Comparison of ENCODE assay signal across 8 cellular contexts in the genomic region with DNA sequence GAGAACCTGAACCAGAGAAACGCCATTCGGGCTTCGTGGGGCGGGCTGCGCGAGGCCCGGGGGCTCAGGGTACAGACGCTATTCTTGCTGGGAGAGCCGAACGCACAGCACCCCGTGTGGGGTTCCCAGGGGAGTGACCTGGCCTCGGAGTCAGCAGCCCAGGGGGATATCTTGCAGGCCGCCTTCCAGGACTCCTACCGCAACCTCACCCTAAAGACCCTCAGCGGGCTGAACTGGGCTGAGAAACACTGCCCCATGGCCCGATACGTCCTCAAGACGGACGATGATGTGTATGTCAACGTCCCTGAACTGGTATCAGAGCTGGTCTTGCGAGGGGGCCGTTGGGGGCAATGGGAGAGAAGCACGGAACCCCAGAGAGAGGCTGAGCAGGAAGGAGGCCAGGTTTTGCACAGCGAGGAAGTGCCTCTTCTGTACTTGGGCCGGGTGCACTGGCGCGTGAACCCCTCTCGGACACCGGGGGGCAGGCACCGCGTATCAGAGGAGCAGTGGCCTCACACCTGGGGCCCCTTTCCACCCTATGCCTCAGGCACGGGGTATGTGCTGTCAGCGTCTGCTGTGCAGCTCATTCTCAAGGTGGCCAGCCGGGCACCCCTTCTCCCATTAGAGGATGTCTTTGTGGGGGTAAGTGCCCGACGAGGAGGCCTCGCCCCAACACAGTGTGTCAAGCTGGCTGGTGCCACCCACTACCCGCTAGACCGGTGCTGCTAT. TPM values are rescaled to one million over a fixed set of nuclear protein-coding genes. Genes with fewer than 3 reads are reported as not detected.
DNase-seq lines count a peak whose midpoint lies in the region; ATAC-seq and TF ChIP-seq lines count a peak whose summit lies in the region.

No MANE protein-coding gene starts in this region.

- H3K36me3 ChIP-seq in Caco-2 (ENCODE audit: control insufficient read depth, insufficient read depth, low read length): peaks cover 7% of the 10 kb centered on the region
- peaks cover 37% of the 10 kb centered on the region for H3K36me3 ChIP-seq in fibroblast of lung (ENCODE audit: control insufficient read depth, insufficient read depth, low read length)
- H3K36me3 ChIP-seq in parathyroid adenoma (ENCODE audit: control insufficient read depth, insufficient read depth, low read length): no peaks in the 10 kb centered on the region

- H2AFZ ChIP-seq in fibroblast of lung (ENCODE audit: low read length): no peak overlapping the region
- H2AFZ ChIP-seq in parathyroid adenoma: peak overlapping the region; percentile 72

- BruUV-seq in Caco-2 (replicated peaks; lab: Mats Ljungman, UMichigan): no TSS peak

- peaks cover 78% of the 10 kb centered on the region for H3K36me3 Mint-ChIP-seq in Caco-2 (ENCODE audit: insufficient read depth, unreplicated experiment)
- peaks cover 42% of the 10 kb centered on the region for H3K36me3 Mint-ChIP-seq in activated CD8-positive, alpha-beta T cell treated with anti-CD3 and anti-CD28 coated beads for 36 hours (ENCODE audit: low read depth)

- no peaks in the 10 kb centered on the region for H3K27me3 ChIP-seq in Caco-2 (replicated peaks; ENCODE audit: control insufficient read depth, insufficient read depth, low read length)
- no peaks in the 10 kb centered on the region for H3K27me3 ChIP-seq in fibroblast of lung (ENCODE audit: control insufficient read depth, insufficient read depth, low read length)
- no peaks in the 10 kb centered on the region for H3K27me3 ChIP-seq in parathyroid adenoma (ENCODE audit: control insufficient read depth, insufficient read depth, low read length)

- H3K4me2 ChIP-seq in fibroblast of lung (ENCODE audit: extremely low read depth, insufficient read depth, low read length) (peak overlapping the region; percentile 59), parathyroid adenoma (ENCODE audit: low read length) (peak overlapping the region; percentile 78)

- peaks cover 18% of the 10 kb centered on the region for H3K4me1 ChIP-seq in Caco-2
- H3K4me1 ChIP-seq in fibroblast of lung (ENCODE audit: control insufficient read depth, extremely low read depth, insufficient read depth, low read length): peaks cover 19% of the 10 kb centered on the region
- H3K4me1 ChIP-seq in parathyroid adenoma: peaks cover 6% of the 10 kb centered on the region

- peaks cover 18% of the 10 kb centered on the region for H3K4me1 Mint-ChIP-seq in Caco-2 (ENCODE audit: low read depth, unreplicated experiment)
- H3K4me1 Mint-ChIP-seq in activated CD8-positive, alpha-beta T cell treated with anti-CD3 and anti-CD28 coated beads for 36 hours (ENCODE audit: low read depth): peaks cover 38% of the 10 kb centered on the region

- H3K9ac ChIP-seq in fibroblast of lung (ENCODE audit: insufficient read depth, low read length) (peak overlapping the region; percentile 8), parathyroid adenoma (no peak overlapping the region)

- peaks cover 31% of the 10 kb centered on the region for H3K79me2 ChIP-seq in fibroblast of lung (ENCODE audit: control insufficient read depth, insufficient read depth, low read length)
- H3K79me2 ChIP-seq in parathyroid adenoma: no peaks in the 10 kb centered on the region

- intact Hi-C loops in Caco-2 (cut with micrococcal nuclease; ENCODE audit: unreplicated experiment): no loop called here
- intact Hi-C loops in activated CD8-positive, alpha-beta T cell treated with anti-CD3 and anti-CD28 coated beads for 36 hours (cut with micrococcal nuclease): no loop called here

- peak overlapping the region; percentile 18 for H3K27ac Mint-ChIP-seq in Caco-2 (ENCODE audit: unreplicated experiment)
- peak overlapping the region; percentile 94 for H3K27ac Mint-ChIP-seq in activated CD8-positive, alpha-beta T cell treated with anti-CD3 and anti-CD28 coated beads for 36 hours

- TF ChIP-seq CTCF in Caco-2 (IDR thresholded peaks at IDR 0.05; ENCODE audit: insufficient read depth in 1 of 2, low read depth in 1 of 2, low read length in 1 of 2, severe bottlenecking in 1 of 2, unreplicated experiment in 1 of 2) (peak in 1 of 2 experiments; percentile 13), fibroblast of lung (conservative IDR thresholded peaks at IDR 0.05 in 1 of 2, IDR thresholded peaks at IDR 0.05 in 1 of 2; ENCODE audit: low read depth in 1 of 2, low read length in 2 of 2) (no peak), parathyroid adenoma (IDR thresholded peaks at IDR 0.05) (no peak)
- TF ChIP-seq CTCF in activated CD8-positive, alpha-beta T cell treated with anti-CD3 and anti-CD28 coated beads for 36 hours (IDR thresholded peaks at IDR 0.05): no peak

- POLR2A ChIA-PET in Caco-2 (lab: Charles Lee): interaction anchor here (0.6 to 3.0 kb wide), 3 partner anchors 11 to 630 kb away, joined by 3 to 10 read pairs (median 3); a partner anchor contains a TSS
- POLR2A ChIA-PET in activated CD8-positive, alpha-beta T cell treated with anti-CD3 and anti-CD28 coated beads for 36 hours (lab: Charles Lee): interaction anchor here (0.6 to 9.5 kb wide), 24 partner anchors 10 to 304 kb away, joined by 3 to 261 read pairs (median 4); a partner anchor contains a TSS

- peak overlapping the region; percentile 67 for H3K27ac ChIP-seq in fibroblast of lung (ENCODE audit: insufficient read depth, low read length)
- peak overlapping the region; percentile 50 for H3K27ac ChIP-seq in parathyroid adenoma

- no peaks in the 10 kb centered on the region for H3K27me3 Mint-ChIP-seq in Caco-2 (ENCODE audit: insufficient read depth, unreplicated experiment)
- H3K27me3 Mint-ChIP-seq in activated CD8-positive, alpha-beta T cell treated with anti-CD3 and anti-CD28 coated beads for 36 hours: no peaks in the 10 kb centered on the region

- no peaks in the 10 kb centered on the region for H3K9me3 Mint-ChIP-seq in Caco-2 (ENCODE audit: unreplicated experiment)
- no peaks in the 10 kb centered on the region for H3K9me3 Mint-ChIP-seq in activated CD8-positive, alpha-beta T cell treated with anti-CD3 and anti-CD28 coated beads for 36 hours

- no peak overlapping the region for H3K4me3 ChIP-seq in Caco-2 (ENCODE audit: low read depth, low read length)
- peak overlapping the region in 3 of 4 experiments; percentile 21 to 59 (median 29) for H3K4me3 ChIP-seq in fibroblast of lung (replicated peaks in 1 of 4; ENCODE audit: control extremely low read depth in 1 of 4, insufficient read depth in 1 of 4, low read depth in 3 of 4, low read length in 4 of 4)
- peak overlapping the region; percentile 63 for H3K4me3 ChIP-seq in parathyroid adenoma (ENCODE audit: low read depth, low read length)

- DNase-seq in Caco-2: peak; percentile 58 to 68
- peak; percentile 62 for DNase-seq in activated CD8-positive, alpha-beta T cell treated with anti-CD3 and anti-CD28 coated beads for 36 hours
- DNase-seq in fibroblast of lung (ENCODE audit: low read depth in 2 of 2): peak; percentile 7 to 11
- no peak for DNase-seq in NCI-H1092 treated with DMSO at 0.1 percent for 48 hours (lab: John Stamatoyannopoulos, UW)
- DNase-seq in NCI-H748 treated with DMSO at 0.1 percent for 48 hours (lab: John Stamatoyannopoulos, UW): no peak

- ATAC-seq in HG02938 (IDR thresholded peaks at IDR 0.05; ENCODE audit: unreplicated experiment) (peak; percentile 7), HG02885 (IDR thresholded peaks at IDR 0.05; ENCODE audit: poor library complexity, unreplicated experiment) (no peak)
- peak; percentile 26 for ATAC-seq in activated CD8-positive, alpha-beta T cell treated with anti-CD3 and anti-CD28 coated beads for 36 hours

- H4K20me1 ChIP-seq in fibroblast of lung (ENCODE audit: control insufficient read depth, extremely low read depth, insufficient read depth, low read length): no peaks in the 10 kb centered on the region

- peak overlapping the region; percentile 42 for H3K4me3 Mint-ChIP-seq in Caco-2 (ENCODE audit: unreplicated experiment)
- peak overlapping the region; percentile 95 for H3K4me3 Mint-ChIP-seq in activated CD8-positive, alpha-beta T cell treated with anti-CD3 and anti-CD28 coated beads for 36 hours

- H3K9me3 ChIP-seq in Caco-2 (no peaks in the 10 kb centered on the region), fibroblast of lung (ENCODE audit: control insufficient read depth, insufficient read depth, low read depth, low read length) (no peaks in the 10 kb centered on the region), parathyroid adenoma (ENCODE audit: control insufficient read depth, low read length) (no peaks in the 10 kb centered on the region)

- CTCF ChIA-PET in Caco-2 (lab: Charles Lee): interaction anchor here (1.0 to 2.6 kb wide), 6 partner anchors 11 to 148 kb away, joined by 4 to 8 read pairs (median 6); a partner anchor contains a TSS
- CTCF ChIA-PET in activated CD8-positive, alpha-beta T cell treated with anti-CD3 and anti-CD28 coated beads for 36 hours (lab: Charles Lee): interaction anchor here (1.1 to 5.6 kb wide), 17 partner anchors 11 to 301 kb away, joined by 3 to 35 read pairs (median 4); a partner anchor contains a TSS

RNA-seq across cellular contexts. Expression of a gene that starts 0.9 kb away (rescaled TPM):
- 0.34 and 0.67 TPM in 2 replicates for total RNA-seq in Caco-2 (2022)
- total RNA-seq in activated CD8-positive, alpha-beta T cell treated with anti-CD3 and anti-CD28 coated beads for 36 hours: 1 to 10 TPM; 3.6 to 4.2 TPM
- total RNA-seq in fibroblast of lung: 5.1 and 11.1 TPM in 2 replicates
- polyA plus RNA-seq in fibroblast of lung: 1.6 and 2.3 TPM in 2 replicates
- 3.0 and 4.0 TPM in 2 replicates for polyA plus RNA-seq in fibroblast of lung (2012)
- 6.1 and 8.2 TPM in 2 replicates for polyA minus RNA-seq in fibroblast of lung (ENCODE audit: low replicate concordance)

RNA-seq across cellular contexts. Expression of a gene that starts 6.0 kb away (rescaled TPM):
- 2,340 and 2,366 TPM in 2 replicates for total RNA-seq in Caco-2 (2022)
- total RNA-seq in activated CD8-positive, alpha-beta T cell treated with anti-CD3 and anti-CD28 coated beads for 36 hours: 1,000 to 10,000 TPM; 4,910 to 4,938 TPM
- total RNA-seq in fibroblast of lung: 4,034 and 6,125 TPM in 2 replicates
- polyA plus RNA-seq in fibroblast of lung: 4,559 and 4,995 TPM in 2 replicates
- polyA plus RNA-seq in fibroblast of lung (2012): 4,991 and 5,271 TPM in 2 replicates
- 1,497 and 1,729 TPM in 2 replicates for polyA minus RNA-seq in fibroblast of lung (ENCODE audit: low replicate concordance)

RNA-seq across cellular contexts. Expression of a gene that starts 6.2 kb away (rescaled TPM):
- total RNA-seq in Caco-2 (2022) (55.1 and 55.6 TPM in 2 replicates), fibroblast of lung (33.4 and 44.9 TPM in 2 replicates)
- total RNA-seq in activated CD8-positive, alpha-beta T cell treated with anti-CD3 and anti-CD28 coated beads for 36 hours: 10 to 100 TPM; 31.2 to 34.3 TPM
- 53.2 and 75.6 TPM in 2 replicates for polyA plus RNA-seq in fibroblast of lung
- 25.8 and 35.2 TPM in 2 replicates for polyA plus RNA-seq in fibroblast of lung (2012)
- 85.4 and 86.0 TPM in 2 replicates for polyA minus RNA-seq in fibroblast of lung (ENCODE audit: low replicate concordance)

RNA-seq across cellular contexts. Expression of a gene that starts 11.2 kb away (rescaled TPM):
- total RNA-seq in Caco-2 (2022) (58.2 and 62.2 TPM in 2 replicates), fibroblast of lung (55.2 and 67.3 TPM in 2 replicates)
- 10 to 100 TPM; 64.0 to 72.2 TPM for total RNA-seq in activated CD8-positive, alpha-beta T cell treated with anti-CD3 and anti-CD28 coated beads for 36 hours
- 31.1 and 45.0 TPM in 2 replicates for polyA plus RNA-seq in fibroblast of lung
- polyA plus RNA-seq in fibroblast of lung (2012): 42.9 and 62.3 TPM in 2 replicates
- 37.5 and 130 TPM in 2 replicates for polyA minus RNA-seq in fibroblast of lung (ENCODE audit: low replicate concordance)

RNA-seq across cellular contexts. Expression of a gene that starts 11.6 kb away (rescaled TPM):
- total RNA-seq in Caco-2 (2022): 65.9 and 81.8 TPM in 2 replicates
- 10 to 100 TPM; 78.1 to 92.3 TPM for total RNA-seq in activated CD8-positive, alpha-beta T cell treated with anti-CD3 and anti-CD28 coated beads for 36 hours
- 39.8 and 43.1 TPM in 2 replicates for total RNA-seq in fibroblast of lung
- 46.7 and 50.5 TPM in 2 replicates for polyA plus RNA-seq in fibroblast of lung
- 88.3 and 89.0 TPM in 2 replicates for polyA plus RNA-seq in fibroblast of lung (2012)
- polyA minus RNA-seq in fibroblast of lung (ENCODE audit: low replicate concordance): 0.71 and 5.1 TPM in 2 replicates

Comparison
In these comparisons a context has a peak if more than half of its experiments do, and no peak if none do; other contexts are left out.
1. DNase-seq: peak in Caco-2 (2 of 2), activated CD8-positive, alpha-beta T cell treated with anti-CD3 and anti-CD28 coated beads for 36 hours (single experiment) and fibroblast of lung (2 of 2); none in NCI-H1092 treated with DMSO at 0.1 percent for 48 hours (single experiment) and NCI-H748 treated with DMSO at 0.1 percent for 48 hours (single experiment).